1 cellular context compared by ENCODE assay signal in the genomic region with DNA sequence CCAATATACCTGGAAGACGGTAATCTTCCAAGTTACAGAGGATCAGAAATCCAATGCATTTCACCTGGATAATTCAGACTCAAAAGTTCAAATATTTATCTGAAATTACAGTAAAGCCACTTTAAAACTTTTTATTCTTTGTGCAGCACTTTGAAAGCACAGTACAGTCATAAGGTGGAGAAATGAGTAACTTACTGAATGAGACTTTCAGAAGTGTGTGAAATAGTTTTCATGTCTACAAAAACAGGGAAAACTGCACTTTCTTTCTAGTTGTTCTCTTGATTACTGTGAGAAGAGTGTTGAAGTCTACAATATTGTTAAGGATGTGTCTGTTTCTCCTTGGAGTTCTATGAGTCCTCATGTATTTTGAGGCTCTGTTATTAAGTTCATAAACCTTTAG.
TF ChIP-seq lines count a peak whose summit lies in the region.

No MANE protein-coding gene starts in this region.

TF ChIP-seq in WTC11, 78 proteins besides CTCF, POLR2A, EP300 and RAD21 (continued from another document):
- TF ChIP-seq, protein P1, sequence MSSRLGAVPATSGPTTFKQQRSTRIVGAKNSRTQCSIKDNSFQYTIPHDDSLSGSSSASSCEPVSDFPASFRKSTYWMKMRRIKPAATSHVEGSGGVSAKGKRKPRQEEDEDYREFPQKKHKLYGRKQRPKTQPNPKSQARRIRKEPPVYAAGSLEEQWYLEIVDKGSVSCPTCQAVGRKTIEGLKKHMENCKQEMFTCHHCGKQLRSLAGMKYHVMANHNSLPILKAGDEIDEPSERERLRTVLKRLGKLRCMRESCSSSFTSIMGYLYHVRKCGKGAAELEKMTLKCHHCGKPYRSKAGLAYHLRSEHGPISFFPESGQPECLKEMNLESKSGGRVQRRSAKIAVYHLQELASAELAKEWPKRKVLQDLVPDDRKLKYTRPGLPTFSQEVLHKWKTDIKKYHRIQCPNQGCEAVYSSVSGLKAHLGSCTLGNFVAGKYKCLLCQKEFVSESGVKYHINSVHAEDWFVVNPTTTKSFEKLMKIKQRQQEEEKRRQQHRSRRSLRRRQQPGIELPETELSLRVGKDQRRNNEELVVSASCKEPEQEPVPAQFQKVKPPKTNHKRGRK (CRISPR knock-in tag; IDR thresholded peaks at IDR 0.05; ENCODE audit: borderline replicate concordance) = no peak
- TF ChIP-seq SMAD4 (CRISPR knock-in tag; IDR thresholded peaks at IDR 0.05) = no peak
- no peak for TF ChIP-seq MXD4 (CRISPR knock-in tag; IDR thresholded peaks at IDR 0.05; ENCODE audit: borderline replicate concordance)
- TF ChIP-seq, protein P2, sequence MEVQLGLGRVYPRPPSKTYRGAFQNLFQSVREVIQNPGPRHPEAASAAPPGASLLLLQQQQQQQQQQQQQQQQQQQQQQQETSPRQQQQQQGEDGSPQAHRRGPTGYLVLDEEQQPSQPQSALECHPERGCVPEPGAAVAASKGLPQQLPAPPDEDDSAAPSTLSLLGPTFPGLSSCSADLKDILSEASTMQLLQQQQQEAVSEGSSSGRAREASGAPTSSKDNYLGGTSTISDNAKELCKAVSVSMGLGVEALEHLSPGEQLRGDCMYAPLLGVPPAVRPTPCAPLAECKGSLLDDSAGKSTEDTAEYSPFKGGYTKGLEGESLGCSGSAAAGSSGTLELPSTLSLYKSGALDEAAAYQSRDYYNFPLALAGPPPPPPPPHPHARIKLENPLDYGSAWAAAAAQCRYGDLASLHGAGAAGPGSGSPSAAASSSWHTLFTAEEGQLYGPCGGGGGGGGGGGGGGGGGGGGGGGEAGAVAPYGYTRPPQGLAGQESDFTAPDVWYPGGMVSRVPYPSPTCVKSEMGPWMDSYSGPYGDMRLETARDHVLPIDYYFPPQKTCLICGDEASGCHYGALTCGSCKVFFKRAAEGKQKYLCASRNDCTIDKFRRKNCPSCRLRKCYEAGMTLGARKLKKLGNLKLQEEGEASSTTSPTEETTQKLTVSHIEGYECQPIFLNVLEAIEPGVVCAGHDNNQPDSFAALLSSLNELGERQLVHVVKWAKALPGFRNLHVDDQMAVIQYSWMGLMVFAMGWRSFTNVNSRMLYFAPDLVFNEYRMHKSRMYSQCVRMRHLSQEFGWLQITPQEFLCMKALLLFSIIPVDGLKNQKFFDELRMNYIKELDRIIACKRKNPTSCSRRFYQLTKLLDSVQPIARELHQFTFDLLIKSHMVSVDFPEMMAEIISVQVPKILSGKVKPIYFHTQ (CRISPR knock-in tag; IDR thresholded peaks at IDR 0.05) = no peak
- TF ChIP-seq GRHL2 (CRISPR knock-in tag; IDR thresholded peaks at IDR 0.05; ENCODE audit: insufficient replicate concordance, severe bottlenecking) = no peak
- TF ChIP-seq, protein P3, sequence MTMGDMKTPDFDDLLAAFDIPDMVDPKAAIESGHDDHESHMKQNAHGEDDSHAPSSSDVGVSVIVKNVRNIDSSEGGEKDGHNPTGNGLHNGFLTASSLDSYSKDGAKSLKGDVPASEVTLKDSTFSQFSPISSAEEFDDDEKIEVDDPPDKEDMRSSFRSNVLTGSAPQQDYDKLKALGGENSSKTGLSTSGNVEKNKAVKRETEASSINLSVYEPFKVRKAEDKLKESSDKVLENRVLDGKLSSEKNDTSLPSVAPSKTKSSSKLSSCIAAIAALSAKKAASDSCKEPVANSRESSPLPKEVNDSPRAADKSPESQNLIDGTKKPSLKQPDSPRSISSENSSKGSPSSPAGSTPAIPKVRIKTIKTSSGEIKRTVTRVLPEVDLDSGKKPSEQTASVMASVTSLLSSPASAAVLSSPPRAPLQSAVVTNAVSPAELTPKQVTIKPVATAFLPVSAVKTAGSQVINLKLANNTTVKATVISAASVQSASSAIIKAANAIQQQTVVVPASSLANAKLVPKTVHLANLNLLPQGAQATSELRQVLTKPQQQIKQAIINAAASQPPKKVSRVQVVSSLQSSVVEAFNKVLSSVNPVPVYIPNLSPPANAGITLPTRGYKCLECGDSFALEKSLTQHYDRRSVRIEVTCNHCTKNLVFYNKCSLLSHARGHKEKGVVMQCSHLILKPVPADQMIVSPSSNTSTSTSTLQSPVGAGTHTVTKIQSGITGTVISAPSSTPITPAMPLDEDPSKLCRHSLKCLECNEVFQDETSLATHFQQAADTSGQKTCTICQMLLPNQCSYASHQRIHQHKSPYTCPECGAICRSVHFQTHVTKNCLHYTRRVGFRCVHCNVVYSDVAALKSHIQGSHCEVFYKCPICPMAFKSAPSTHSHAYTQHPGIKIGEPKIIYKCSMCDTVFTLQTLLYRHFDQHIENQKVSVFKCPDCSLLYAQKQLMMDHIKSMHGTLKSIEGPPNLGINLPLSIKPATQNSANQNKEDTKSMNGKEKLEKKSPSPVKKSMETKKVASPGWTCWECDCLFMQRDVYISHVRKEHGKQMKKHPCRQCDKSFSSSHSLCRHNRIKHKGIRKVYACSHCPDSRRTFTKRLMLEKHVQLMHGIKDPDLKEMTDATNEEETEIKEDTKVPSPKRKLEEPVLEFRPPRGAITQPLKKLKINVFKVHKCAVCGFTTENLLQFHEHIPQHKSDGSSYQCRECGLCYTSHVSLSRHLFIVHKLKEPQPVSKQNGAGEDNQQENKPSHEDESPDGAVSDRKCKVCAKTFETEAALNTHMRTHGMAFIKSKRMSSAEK (CRISPR knock-in tag; IDR thresholded peaks at IDR 0.05; ENCODE audit: borderline replicate concordance) = no peak
- no peak for TF ChIP-seq NFATC4 (CRISPR knock-in tag; IDR thresholded peaks at IDR 0.05)
- TF ChIP-seq, protein P4, sequence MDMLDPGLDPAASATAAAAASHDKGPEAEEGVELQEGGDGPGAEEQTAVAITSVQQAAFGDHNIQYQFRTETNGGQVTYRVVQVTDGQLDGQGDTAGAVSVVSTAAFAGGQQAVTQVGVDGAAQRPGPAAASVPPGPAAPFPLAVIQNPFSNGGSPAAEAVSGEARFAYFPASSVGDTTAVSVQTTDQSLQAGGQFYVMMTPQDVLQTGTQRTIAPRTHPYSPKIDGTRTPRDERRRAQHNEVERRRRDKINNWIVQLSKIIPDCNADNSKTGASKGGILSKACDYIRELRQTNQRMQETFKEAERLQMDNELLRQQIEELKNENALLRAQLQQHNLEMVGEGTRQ (CRISPR knock-in tag; IDR thresholded peaks at IDR 0.05) = no peak
- TF ChIP-seq CREM (CRISPR knock-in tag; IDR thresholded peaks at IDR 0.05) = no peak
- no peak for TF ChIP-seq KAT7 (CRISPR knock-in tag; IDR thresholded peaks at IDR 0.05; ENCODE audit: borderline replicate concordance)
- no peak for TF ChIP-seq SP1 (CRISPR knock-in tag; conservative IDR thresholded peaks at IDR 0.05)
- TF ChIP-seq, protein P5, sequence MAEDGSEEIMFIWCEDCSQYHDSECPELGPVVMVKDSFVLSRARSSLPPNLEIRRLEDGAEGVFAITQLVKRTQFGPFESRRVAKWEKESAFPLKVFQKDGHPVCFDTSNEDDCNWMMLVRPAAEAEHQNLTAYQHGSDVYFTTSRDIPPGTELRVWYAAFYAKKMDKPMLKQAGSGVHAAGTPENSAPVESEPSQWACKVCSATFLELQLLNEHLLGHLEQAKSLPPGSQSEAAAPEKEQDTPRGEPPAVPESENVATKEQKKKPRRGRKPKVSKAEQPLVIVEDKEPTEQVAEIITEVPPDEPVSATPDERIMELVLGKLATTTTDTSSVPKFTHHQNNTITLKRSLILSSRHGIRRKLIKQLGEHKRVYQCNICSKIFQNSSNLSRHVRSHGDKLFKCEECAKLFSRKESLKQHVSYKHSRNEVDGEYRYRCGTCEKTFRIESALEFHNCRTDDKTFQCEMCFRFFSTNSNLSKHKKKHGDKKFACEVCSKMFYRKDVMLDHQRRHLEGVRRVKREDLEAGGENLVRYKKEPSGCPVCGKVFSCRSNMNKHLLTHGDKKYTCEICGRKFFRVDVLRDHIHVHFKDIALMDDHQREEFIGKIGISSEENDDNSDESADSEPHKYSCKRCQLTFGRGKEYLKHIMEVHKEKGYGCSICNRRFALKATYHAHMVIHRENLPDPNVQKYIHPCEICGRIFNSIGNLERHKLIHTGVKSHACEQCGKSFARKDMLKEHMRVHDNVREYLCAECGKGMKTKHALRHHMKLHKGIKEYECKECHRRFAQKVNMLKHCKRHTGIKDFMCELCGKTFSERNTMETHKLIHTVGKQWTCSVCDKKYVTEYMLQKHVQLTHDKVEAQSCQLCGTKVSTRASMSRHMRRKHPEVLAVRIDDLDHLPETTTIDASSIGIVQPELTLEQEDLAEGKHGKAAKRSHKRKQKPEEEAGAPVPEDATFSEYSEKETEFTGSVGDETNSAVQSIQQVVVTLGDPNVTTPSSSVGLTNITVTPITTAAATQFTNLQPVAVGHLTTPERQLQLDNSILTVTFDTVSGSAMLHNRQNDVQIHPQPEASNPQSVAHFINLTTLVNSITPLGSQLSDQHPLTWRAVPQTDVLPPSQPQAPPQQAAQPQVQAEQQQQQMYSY (CRISPR knock-in tag; IDR thresholded peaks at IDR 0.05) = no peak
- no peak for TF ChIP-seq OVOL2 (CRISPR knock-in tag; IDR thresholded peaks at IDR 0.05; ENCODE audit: borderline replicate concordance)
TF ChIP-seq in WTC11: peak in this region for 0.
